In the genomic region with DNA sequence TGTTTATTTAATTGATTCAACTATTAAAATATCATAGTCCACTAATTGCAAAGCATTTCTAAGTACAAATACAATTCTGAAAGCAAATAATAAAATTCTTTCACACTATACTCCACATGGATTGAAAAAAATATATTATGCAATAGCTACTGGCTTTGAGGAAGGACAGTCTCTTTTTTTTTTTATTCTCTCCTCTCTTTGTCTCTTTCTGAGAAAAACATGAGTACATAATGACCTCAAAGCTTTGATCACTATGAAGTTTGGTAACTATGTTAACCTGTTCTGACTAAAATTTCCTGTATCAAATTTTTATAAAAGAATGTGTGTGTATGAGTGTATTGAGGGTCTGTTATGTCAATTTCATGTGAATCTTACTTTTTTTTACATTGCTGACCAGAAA, we compare ENCODE assay signal across 2 cellular contexts.
A peak's percentile ranks its signal among the peaks of the same experiment; 100 is the strongest.
TF ChIP-seq lines count a peak whose summit lies in the region.

No MANE protein-coding gene starts in this region.

TF ChIP-seq in IMR-90, 13 proteins besides CTCF, POLR2A, EP300 and RAD21:
- no peak for TF ChIP-seq RFX5 (IDR thresholded peaks at IDR 0.05; ENCODE audit: low read depth, low read length)
- no peak for TF ChIP-seq NFE2L2 (IDR thresholded peaks at IDR 0.05; ENCODE audit: low read depth, low read length)
- TF ChIP-seq CEBPB (IDR thresholded peaks at IDR 0.05; ENCODE audit: low read depth, low read length): peak; percentile 63

TF ChIP-seq in K562, 482 proteins besides CTCF, POLR2A, EP300 and RAD21:
- no peak for TF ChIP-seq ILF3 (IDR thresholded peaks at IDR 0.05; ENCODE audit: borderline replicate concordance)
- peak; percentile 33; the same call in 1 of the 2 replicates for TF ChIP-seq CEBPB (tag; IDR thresholded peaks at IDR 0.05)
- TF ChIP-seq CEBPG (CRISPR knock-in tag; IDR thresholded peaks at IDR 0.05): no peak
- TF ChIP-seq CEBPG (tag; conservative IDR thresholded peaks at IDR 0.05 in 1 of 2, IDR thresholded peaks at IDR 0.05 in 1 of 2): peak in 1 of 2 experiments; percentile 72; a peak in 2 of 4 replicates
- no peak for TF ChIP-seq ZNF561 (CRISPR knock-in tag; conservative IDR thresholded peaks at IDR 0.05)
- no peak for TF ChIP-seq NFIC (IDR thresholded peaks at IDR 0.05)
